ENCODE assay signal across 3 cellular contexts in the genomic region with DNA sequence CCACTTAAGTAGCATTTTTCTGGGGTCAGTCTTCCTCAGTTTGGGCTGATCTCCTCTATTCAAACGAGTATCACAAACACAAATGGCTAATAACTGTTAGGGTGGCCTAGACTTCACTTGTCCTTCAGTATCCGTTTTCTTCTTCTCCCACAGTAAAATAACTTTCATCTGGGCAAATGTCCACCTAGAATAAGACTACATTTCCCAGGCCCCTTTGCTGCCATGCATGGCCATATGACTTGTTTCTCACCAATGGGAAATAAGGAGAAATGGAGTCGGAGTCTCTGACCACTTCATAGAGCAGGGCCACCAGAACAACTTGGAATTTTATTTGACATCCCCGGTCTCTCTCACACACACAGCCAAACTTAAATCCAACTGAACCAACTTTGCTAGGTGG.
TF ChIP-seq lines count a peak whose summit lies in the region.

No MANE protein-coding gene starts in this region.

TF ChIP-seq in HepG2, 621 proteins besides CTCF, POLR2A, EP300 and RAD21:
- TF ChIP-seq THAP9 (CRISPR knock-in tag; IDR thresholded peaks at IDR 0.05; ENCODE audit: borderline replicate concordance) (no peak), NFYB (CRISPR knock-in tag; IDR thresholded peaks at IDR 0.05) (peak; percentile 42; the same call in 1 of the 2 replicates), HNRNPUL1 (IDR thresholded peaks at IDR 0.05; ENCODE audit: low read depth, low read length) (no peak), SP1 (IDR thresholded peaks at IDR 0.05) (no peak), SP1 (CRISPR knock-in tag; IDR thresholded peaks at IDR 0.05) (no peak), GTF2F1 (IDR thresholded peaks at IDR 0.05; ENCODE audit: low read length) (no peak), ZNF772 (CRISPR knock-in tag; IDR thresholded peaks at IDR 0.05) (no peak), ZNF143 (CRISPR knock-in tag; IDR thresholded peaks at IDR 0.05) (peak; percentile 79), ZNF234 (CRISPR knock-in tag; conservative IDR thresholded peaks at IDR 0.05) (no peak), THAP11 (CRISPR knock-in tag; IDR thresholded peaks at IDR 0.05) (peak; percentile 83)
- TF ChIP-seq, protein P1, sequence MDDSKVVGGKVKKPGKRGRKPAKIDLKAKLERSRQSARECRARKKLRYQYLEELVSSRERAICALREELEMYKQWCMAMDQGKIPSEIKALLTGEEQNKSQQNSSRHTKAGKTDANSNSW (CRISPR knock-in tag; IDR thresholded peaks at IDR 0.05; ENCODE audit: borderline replicate concordance) = no peak
- TF ChIP-seq, protein P2, sequence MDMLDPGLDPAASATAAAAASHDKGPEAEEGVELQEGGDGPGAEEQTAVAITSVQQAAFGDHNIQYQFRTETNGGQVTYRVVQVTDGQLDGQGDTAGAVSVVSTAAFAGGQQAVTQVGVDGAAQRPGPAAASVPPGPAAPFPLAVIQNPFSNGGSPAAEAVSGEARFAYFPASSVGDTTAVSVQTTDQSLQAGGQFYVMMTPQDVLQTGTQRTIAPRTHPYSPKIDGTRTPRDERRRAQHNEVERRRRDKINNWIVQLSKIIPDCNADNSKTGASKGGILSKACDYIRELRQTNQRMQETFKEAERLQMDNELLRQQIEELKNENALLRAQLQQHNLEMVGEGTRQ (IDR thresholded peaks at IDR 0.05; ENCODE audit: low read depth, low read length) = no peak
- TF ChIP-seq, protein P2 (CRISPR knock-in tag; IDR thresholded peaks at IDR 0.05; ENCODE audit: borderline replicate concordance) = peak; percentile 60; the same call in 1 of the 2 replicates
TF ChIP-seq in HepG2: peak in this region for 4.

TF ChIP-seq in Ishikawa, 13 proteins besides CTCF, POLR2A, EP300 and RAD21 (continued from another document):
- peak; percentile 88 for TF ChIP-seq USF1 (IDR thresholded peaks at IDR 0.05)

TF ChIP-seq in HEK293T, 16 proteins besides CTCF, POLR2A, EP300 and RAD21 (continued from another document):
- no peak for TF ChIP-seq SP1 (IDR thresholded peaks at IDR 0.05)
- TF ChIP-seq ARNT (IDR thresholded peaks at IDR 0.05) = no peak
- TF ChIP-seq TARDBP (IDR thresholded peaks at IDR 0.05) = no peak
- no peak for TF ChIP-seq FOXA1 (IDR thresholded peaks at IDR 0.05)
- no peak for TF ChIP-seq FOXM1 (IDR thresholded peaks at IDR 0.05; ENCODE audit: borderline replicate concordance)
- no peak for TF ChIP-seq HDGF (IDR thresholded peaks at IDR 0.05; ENCODE audit: borderline replicate concordance)
- no peak for TF ChIP-seq L3MBTL2 (conservative IDR thresholded peaks at IDR 0.05)
